15 cellular contexts compared by ENCODE assay signal in genomic region chr12:88248606-88249005, GRCh38.
DNase-seq lines count a peak whose midpoint lies in the region; ATAC-seq, FAIRE-seq and TF ChIP-seq lines count a peak whose summit lies in the region.
"Had no signal": no experiment of that assay in that cellular context is flagged by ENCODE, and none has a peak within 500 bp of the region (broad histone marks: within the 10 kb centered on the region; RNA-seq: fewer than 3 reads in every experiment).

No MANE protein-coding gene starts in this region.

- H2AFZ ChIP-seq in neuronal stem cell (ENCODE audit: low read length), result no peak overlapping the region
- H2AFZ ChIP-seq: GM23248 had no signal

- H4K8ac ChIP-seq in neuronal stem cell (ENCODE audit: low read depth, low read length), result no peak overlapping the region

- H3K4me3 ChIP-seq in neuronal stem cell (ENCODE audit: low read length in 2 of 2), result no peak overlapping the region
- H3K4me3 ChIP-seq: GM23248 had no signal

- H3K14ac ChIP-seq in neuronal stem cell (ENCODE audit: low read length), result peak overlapping the region; percentile 71

- no peaks in the 10 kb centered on the region for H3K36me3 ChIP-seq in neuronal stem cell (replicated peaks in 1 of 2; ENCODE audit: control insufficient read depth in 2 of 2, insufficient read depth in 2 of 2, low read length in 2 of 2)

- no peaks in the 10 kb centered on the region for H3K4me1 ChIP-seq in neuronal stem cell (ENCODE audit: control insufficient read depth in 2 of 2, insufficient read depth in 1 of 2, low read depth in 1 of 2, low read length in 2 of 2)

- H3K9me3 ChIP-seq in neuronal stem cell (replicated peaks in 1 of 2; ENCODE audit: control insufficient read depth in 2 of 2, insufficient read depth in 1 of 2, low read depth in 1 of 2, low read length in 2 of 2), result no peaks in the 10 kb centered on the region

- ATAC-seq in HG02885 (IDR thresholded peaks at IDR 0.05; ENCODE audit: poor library complexity, unreplicated experiment), result peak; percentile 44
- ATAC-seq: HepG2 had no signal

- H3K79me1 ChIP-seq in neuronal stem cell (ENCODE audit: low read depth, low read length), result no peaks in the 10 kb centered on the region

- no peak overlapping the region for H3K4me2 ChIP-seq in neuronal stem cell (ENCODE audit: insufficient read depth, low read length, poor library complexity, severe bottlenecking)

- no peak overlapping the region for H2BK15ac ChIP-seq in neuronal stem cell (ENCODE audit: low read length)

- WGBS in neuronal stem cell (ENCODE audit: extremely low coverage in 2 of 2, insufficient read length in 2 of 2, insufficient replicate concordance in 1 of 2), 2 donors, result no CpG with 5 or more reads among the region's 1 CpG

- H4K91ac ChIP-seq in neuronal stem cell (ENCODE audit: low read depth, low read length, poor library complexity), result no peak overlapping the region

- H3K27me3 ChIP-seq in neuronal stem cell (ENCODE audit: control insufficient read depth in 3 of 3, insufficient read depth in 3 of 3, low read depth in 1 of 3, low read length in 3 of 3), result no peaks in the 10 kb centered on the region

- no peak for FAIRE-seq in GM12892 (lab: Jason Lieb, UNC)
- FAIRE-seq: GM12891, HepG2, HTR-8/SVneo had no signal

- DNase-seq in ELR (ENCODE audit: low read depth) (peak; percentile 7), NCI-H226 (peak; percentile 22), neuronal stem cell (ENCODE audit: low spot score) (no peak), NCI-H187 treated with DMSO at 0.1 percent for 48 hours (lab: John Stamatoyannopoulos, UW) (no peak), GM12892 (ENCODE audit: insufficient read length) (no peak)
- no peak for DNase-seq in activated CD4-positive, alpha-beta T cell treated with anti-CD3 and anti-CD28 coated beads, Interleukin-2, amount 50 U/mL, for 1 hour
- DNase-seq: CD8-positive, alpha-beta memory T cell; GM23248; H7; Kasumi-1 had no signal

- H3K23ac ChIP-seq in neuronal stem cell (ENCODE audit: low read depth, low read length, poor library complexity), result no peak overlapping the region

- no peak overlapping the region for H3K4ac ChIP-seq in neuronal stem cell (ENCODE audit: low read length)

- no peak for TF ChIP-seq POLR2A in GM12892 (IDR thresholded peaks at IDR 0.05; ENCODE audit: low read depth, low read length)

- no peak overlapping the region for H2BK120ac ChIP-seq in neuronal stem cell (ENCODE audit: low read depth, low read length)

- no peak overlapping the region for H3K18ac ChIP-seq in neuronal stem cell (ENCODE audit: low read length)

- no peak overlapping the region for H2BK5ac ChIP-seq in neuronal stem cell (ENCODE audit: low read length)

- no peak overlapping the region for H2AK5ac ChIP-seq in neuronal stem cell (ENCODE audit: low read depth, low read length)

- H3K9ac ChIP-seq in neuronal stem cell (ENCODE audit: low read depth, low read length, poor library complexity), result no peak overlapping the region
- H3K9ac ChIP-seq: GM23248 had no signal

- no peak overlapping the region for H2BK12ac ChIP-seq in neuronal stem cell (ENCODE audit: low read length)

- no peak overlapping the region for H3K27ac ChIP-seq in neuronal stem cell (replicated peaks; ENCODE audit: low read length)
- H3K27ac ChIP-seq: 22Rv1 had no signal

Comparison
In these comparisons a context has a peak if more than half of its experiments do, and no peak if none do; other contexts are left out.
1. DNase-seq: peak in ELR (single experiment) and NCI-H226 (single experiment); none in neuronal stem cell (single experiment), activated CD4-positive, alpha-beta T cell treated with anti-CD3 and anti-CD28 coated beads, Interleukin-2, amount 50 U/mL, for 1 hour (single experiment), NCI-H187 treated with DMSO at 0.1 percent for 48 hours (single experiment) and GM12892 (single experiment).